In the genomic region with DNA sequence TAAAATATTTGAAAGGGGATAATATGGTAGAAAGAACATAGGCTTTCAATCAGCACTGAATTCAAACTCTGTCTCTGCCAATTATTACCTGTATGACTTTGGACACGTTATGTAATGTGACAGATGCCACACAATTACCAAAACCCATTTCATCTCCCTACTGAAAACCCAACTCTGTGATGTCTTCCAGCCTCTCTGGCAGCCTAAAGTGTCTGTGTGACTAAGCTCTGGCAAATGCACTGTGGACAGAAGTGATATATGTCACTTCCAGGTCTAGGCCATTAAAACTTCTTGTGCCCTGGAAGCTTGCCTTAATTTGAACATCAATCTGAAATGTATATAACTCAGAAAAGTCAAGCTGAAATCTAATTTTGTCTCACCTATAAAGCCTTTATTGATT, we compare ENCODE assay signal across 22 cellular contexts.
"Had no signal": no experiment of that assay in that cellular context is flagged by ENCODE, and none has a peak within 500 bp of the region (broad histone marks: within the 10 kb centered on the region; RNA-seq: fewer than 3 reads in every experiment).

No MANE protein-coding gene starts in this region.

- DNase-seq: activated CD4-positive, alpha-beta memory T cell treated with anti-CD3 and anti-CD28 coated beads for 36 hours; activated CD4-positive, alpha-beta T cell treated with anti-CD3 and anti-CD28 coated beads, Interleukin-2, amount 10 ng/mL, durations not matched to agents 7 days and 5 days; activated CD4-positive, CD25-positive, alpha-beta regulatory T cell; activated gamma-delta T cell treated with Interleukin-2 at 50 U/mL for 16 hours; activated naive CD4-positive, alpha-beta T cell treated with anti-CD3 and anti-CD28 coated beads, Interleukin-2, amount 50 U/mL, for 16 hours; activated T-cell treated with anti-CD3 and anti-CD28 coated beads for 4 hours; activated T-cell treated with anti-CD3 and anti-CD28 coated beads, Interleukin-2, amount 50 U/mL, for 48 hours; aorta; Kasumi-1; KBM-7; NCI-H1048; NCI-H146; NCI-H1930; NCI-H2171; NCI-H2227 treated with DMSO at 0.1 percent for 48 hours; NCI-H526; NCI-H82; Peyer's patch; SHP77; T-helper 17 cell; T1000 had no signal

- H3K36me3 Mint-ChIP-seq: activated CD4-positive, alpha-beta memory T cell treated with anti-CD3 and anti-CD28 coated beads for 36 hours had no signal

- H3K27ac Mint-ChIP-seq: activated CD4-positive, alpha-beta memory T cell treated with anti-CD3 and anti-CD28 coated beads for 36 hours; activated CD4-positive, alpha-beta T cell treated with anti-CD3 and anti-CD28 coated beads, Interleukin-2, amount 10 ng/mL, durations not matched to agents 7 days and 5 days; activated T-helper 17 cell treated with anti-CD3 and anti-CD28 coated beads, Interleukin-2, amount 50 U/mL, for 72 hours; T-helper 17 cell had no signal

- ATAC-seq: activated T-helper 17 cell treated with anti-CD3 and anti-CD28 coated beads, Interleukin-2, amount 50 U/mL, for 72 hours; T-helper 17 cell had no signal

- H3K9me3 Mint-ChIP-seq: activated CD4-positive, alpha-beta T cell treated with anti-CD3 and anti-CD28 coated beads, Interleukin-2, amount 10 ng/mL, durations not matched to agents 7 days and 5 days had no signal
